8 cellular contexts compared by ENCODE assay signal in genomic region chr1:21294266-21295058, GRCh38. TPM values are rescaled to one million over a fixed set of nuclear protein-coding genes. Genes with fewer than 3 reads are reported as not detected.
DNase-seq lines count a peak whose midpoint lies in the region; ATAC-seq lines count a peak whose summit lies in the region.

No MANE protein-coding gene starts in this region.

- no peaks in the 10 kb centered on the region for H3K9me3 ChIP-seq in CD8-positive, alpha-beta memory T cell (ENCODE audit: low read length)

- H3K36me3 Mint-ChIP-seq in CD8-positive, alpha-beta memory T cell: peaks cover 0 to 9% (median 0%) of the 10 kb centered on the region in 3 donors
- peaks cover 4% of the 10 kb centered on the region for H3K36me3 Mint-ChIP-seq in IgD-negative memory B cell

- peaks cover 0 to 2% of the 10 kb centered on the region in 2 donors for H3K27me3 Mint-ChIP-seq in CD8-positive, alpha-beta memory T cell
- H3K27me3 Mint-ChIP-seq in IgD-negative memory B cell: no peaks in the 10 kb centered on the region

- H3K4me3 ChIP-seq in CD8-positive, alpha-beta memory T cell (ENCODE audit: low read length): peak overlapping the region; percentile 78

- H3K36me3 ChIP-seq in CD8-positive, alpha-beta memory T cell (ENCODE audit: insufficient read depth, low read length): no peaks in the 10 kb centered on the region

- ATAC-seq in GM21447 (IDR thresholded peaks at IDR 0.05; ENCODE audit: unreplicated experiment): peak; percentile 46
- no peak for ATAC-seq in Right ventricle myocardium inferior

- DNase-seq in CD8-positive, alpha-beta memory T cell: peak; percentile 77 to 97 (median 90)
- peak; percentile 57 to 77 (median 72) for DNase-seq in activated CD8-positive, alpha-beta memory T cell treated with anti-CD3 and anti-CD28 coated beads for 48 hours (ENCODE audit: low read depth in 2 of 3, low spot score in 2 of 3)
- DNase-seq in Right ventricle myocardium inferior (ENCODE audit: missing footprints) (peak; percentile 79), Kasumi-1 (lab: John Stamatoyannopoulos, UW) (no peak), NCI-H1105 (lab: John Stamatoyannopoulos, UW) (no peak)
- DNase-seq in stimulated activated CD4-positive, alpha-beta T cell treated with anti-CD3 and anti-CD28 coated beads, Interleukin-4, amount 100 ng/mL, for 48 hours (ENCODE audit: low read depth in 2 of 2): peak; percentile 71 to 80

- H3K27me3 ChIP-seq in CD8-positive, alpha-beta memory T cell (ENCODE audit: insufficient read depth, low read length, poor library complexity, severe bottlenecking): no peaks in the 10 kb centered on the region

- peak overlapping the region; percentile 97 to 100 (median 99) for H3K27ac Mint-ChIP-seq in CD8-positive, alpha-beta memory T cell
- H3K27ac Mint-ChIP-seq in IgD-negative memory B cell: peak overlapping the region; percentile 95 to 99 (median 98)

- H3K4me1 Mint-ChIP-seq in CD8-positive, alpha-beta memory T cell: peaks cover 71 to 90% (median 90%) of the 10 kb centered on the region in 3 donors
- H3K4me1 Mint-ChIP-seq in IgD-negative memory B cell: peaks cover 37 to 58% (median 45%) of the 10 kb centered on the region in 3 donors

- intact Hi-C loops in Right ventricle myocardium inferior (cut with DNase I): loop anchor here (5.0 kb wide), 1 partner anchor 38 kb away; no protein-coding TSS in a partner anchor

- POLR2A ChIA-PET in CD8-positive, alpha-beta memory T cell (lab: Charles Lee): interaction anchor here (0.9 to 3.5 kb wide), 9 partner anchors 15 to 51 kb away, joined by 3 to 44 read pairs (median 5); no protein-coding TSS in a partner anchor

- no peaks in the 10 kb centered on the region for H3K9me3 Mint-ChIP-seq in CD8-positive, alpha-beta memory T cell
- no peaks in the 10 kb centered on the region for H3K9me3 Mint-ChIP-seq in IgD-negative memory B cell

- peak overlapping the region; percentile 77 for H3K27ac ChIP-seq in CD8-positive, alpha-beta memory T cell (ENCODE audit: low read depth, low read length)

- CTCF ChIA-PET in CD8-positive, alpha-beta memory T cell (lab: Charles Lee): interaction anchor here (1.1 to 7.8 kb wide), 11 partner anchors 12 to 74 kb away, joined by 3 to 49 read pairs (median 9); no protein-coding TSS in a partner anchor

- H3K4me3 Mint-ChIP-seq in CD8-positive, alpha-beta memory T cell: peak overlapping the region; percentile 86 to 97 (median 92)
- H3K4me3 Mint-ChIP-seq in IgD-negative memory B cell: peak overlapping the region; percentile 83 to 97 (median 90)

- H3K4me1 ChIP-seq in CD8-positive, alpha-beta memory T cell (ENCODE audit: insufficient read depth, low read length): peaks cover 82% of the 10 kb centered on the region

RNA-seq across cellular contexts. Expression of gene ECE1, which starts 4.2 kb away (rescaled TPM):
- total RNA-seq in CD8-positive, alpha-beta memory T cell: 10 to 100 TPM; 78.2 to 88.4 TPM
- 41.5 TPM for polyA plus RNA-seq in CD8-positive, alpha-beta memory T cell
- polyA plus RNA-seq in IgD-negative memory B cell: 58.6 TPM
- total RNA-seq in Right ventricle myocardium inferior: 49.3 TPM

Comparison
In these comparisons a context has a peak if more than half of its experiments do, and no peak if none do; other contexts are left out.
1. DNase-seq: peak in CD8-positive, alpha-beta memory T cell (5 of 5), activated CD8-positive, alpha-beta memory T cell treated with anti-CD3 and anti-CD28 coated beads for 48 hours (3 of 3), Right ventricle myocardium inferior (single experiment) and stimulated activated CD4-positive, alpha-beta T cell treated with anti-CD3 and anti-CD28 coated beads, Interleukin-4, amount 100 ng/mL, for 48 hours (2 of 2); none in Kasumi-1 (0 of 2) and NCI-H1105 (single experiment).